ENCODE assay signal across 1 cellular context in genomic region chr9:89318123-89319014, GRCh38.
TF ChIP-seq lines count a peak whose summit lies in the region.

Gene SECISBP2, plus strand, starts transcription at chr9:89318500. Its CDS starts 77 bp downstream, at chr9:89318577.

TF ChIP-seq in HepG2, 621 proteins besides CTCF, POLR2A, EP300 and RAD21 (continued from another document):
- TF ChIP-seq, protein P1, sequence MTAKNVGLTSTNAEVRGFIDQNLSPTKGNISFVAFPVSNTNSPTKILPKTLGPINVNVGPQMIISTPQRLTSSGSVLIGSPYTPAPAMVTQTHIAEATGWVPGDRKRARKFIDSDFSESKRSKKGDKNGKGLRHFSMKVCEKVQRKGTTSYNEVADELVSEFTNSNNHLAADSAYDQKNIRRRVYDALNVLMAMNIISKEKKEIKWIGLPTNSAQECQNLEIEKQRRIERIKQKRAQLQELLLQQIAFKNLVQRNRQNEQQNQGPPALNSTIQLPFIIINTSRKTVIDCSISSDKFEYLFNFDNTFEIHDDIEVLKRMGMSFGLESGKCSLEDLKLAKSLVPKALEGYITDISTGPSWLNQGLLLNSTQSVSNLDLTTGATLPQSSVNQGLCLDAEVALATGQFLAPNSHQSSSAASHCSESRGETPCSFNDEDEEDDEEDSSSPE (CRISPR knock-in tag; IDR thresholded peaks at IDR 0.05), result peak; percentile 90
- peak; percentile 57; the same call in 1 of the 2 replicates for TF ChIP-seq ZNF414 (CRISPR knock-in tag; IDR thresholded peaks at IDR 0.05)
